Comparison of ENCODE assay signal across 1 cellular context in the genomic region with DNA sequence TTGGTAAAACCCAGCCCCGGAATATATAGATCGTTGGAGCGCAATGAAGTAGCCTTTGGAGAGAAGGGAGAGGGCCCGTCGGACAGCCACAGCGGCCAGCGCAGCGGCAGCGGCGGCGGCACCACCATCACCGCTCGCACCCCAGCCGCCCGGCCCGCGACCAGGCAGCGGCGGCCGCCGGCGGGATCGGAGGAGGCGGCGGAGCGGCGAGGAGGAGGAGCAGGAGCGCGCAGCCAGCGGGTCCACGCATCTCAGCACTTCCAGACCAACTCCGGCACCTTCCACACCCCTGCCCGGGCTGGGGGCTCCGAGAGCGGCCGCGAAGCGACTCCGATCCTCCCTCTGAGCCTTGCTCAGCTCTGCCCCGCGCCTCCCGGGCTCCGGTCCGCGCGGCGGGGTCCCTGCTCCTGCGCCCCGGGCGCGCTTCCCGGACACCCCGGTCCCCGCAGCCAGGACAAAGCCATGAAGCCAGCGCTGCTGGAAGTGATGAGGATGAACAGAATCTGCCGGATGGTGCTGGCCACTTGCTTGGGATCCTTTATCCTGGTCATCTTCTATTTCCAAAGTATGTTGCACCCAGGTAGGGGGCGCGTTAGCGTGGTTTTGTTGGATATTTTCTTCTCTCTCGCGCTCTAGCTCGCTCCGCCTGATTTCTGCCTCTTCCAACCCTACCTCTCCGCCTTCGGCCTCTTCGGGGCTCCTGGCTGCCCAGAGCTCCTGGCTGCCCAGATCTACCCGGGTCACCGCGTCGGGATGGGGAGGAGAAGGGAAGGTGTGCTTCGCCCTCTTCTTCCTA.
A peak's percentile ranks its signal among the peaks of the same experiment; 100 is the strongest.
TF ChIP-seq lines count a peak whose summit lies in the region.

No MANE protein-coding gene starts in this region.

TF ChIP-seq in HEK293, 187 proteins besides CTCF, POLR2A, EP300 and RAD21 (continued from another document):
- TF ChIP-seq, protein P1, sequence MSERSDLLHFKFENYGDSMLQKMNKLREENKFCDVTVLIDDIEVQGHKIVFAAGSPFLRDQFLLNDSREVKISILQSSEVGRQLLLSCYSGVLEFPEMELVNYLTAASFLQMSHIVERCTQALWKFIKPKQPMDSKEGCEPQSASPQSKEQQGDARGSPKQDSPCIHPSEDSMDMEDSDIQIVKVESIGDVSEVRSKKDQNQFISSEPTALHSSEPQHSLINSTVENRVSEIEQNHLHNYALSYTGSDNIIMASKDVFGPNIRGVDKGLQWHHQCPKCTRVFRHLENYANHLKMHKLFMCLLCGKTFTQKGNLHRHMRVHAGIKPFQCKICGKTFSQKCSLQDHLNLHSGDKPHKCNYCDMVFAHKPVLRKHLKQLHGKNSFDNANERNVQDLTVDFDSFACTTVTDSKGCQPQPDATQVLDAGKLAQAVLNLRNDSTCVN (tag by site-specific recombination; optimal IDR thresholded peaks at IDR 0.05): peak; percentile 94
- TF ChIP-seq, protein P2, sequence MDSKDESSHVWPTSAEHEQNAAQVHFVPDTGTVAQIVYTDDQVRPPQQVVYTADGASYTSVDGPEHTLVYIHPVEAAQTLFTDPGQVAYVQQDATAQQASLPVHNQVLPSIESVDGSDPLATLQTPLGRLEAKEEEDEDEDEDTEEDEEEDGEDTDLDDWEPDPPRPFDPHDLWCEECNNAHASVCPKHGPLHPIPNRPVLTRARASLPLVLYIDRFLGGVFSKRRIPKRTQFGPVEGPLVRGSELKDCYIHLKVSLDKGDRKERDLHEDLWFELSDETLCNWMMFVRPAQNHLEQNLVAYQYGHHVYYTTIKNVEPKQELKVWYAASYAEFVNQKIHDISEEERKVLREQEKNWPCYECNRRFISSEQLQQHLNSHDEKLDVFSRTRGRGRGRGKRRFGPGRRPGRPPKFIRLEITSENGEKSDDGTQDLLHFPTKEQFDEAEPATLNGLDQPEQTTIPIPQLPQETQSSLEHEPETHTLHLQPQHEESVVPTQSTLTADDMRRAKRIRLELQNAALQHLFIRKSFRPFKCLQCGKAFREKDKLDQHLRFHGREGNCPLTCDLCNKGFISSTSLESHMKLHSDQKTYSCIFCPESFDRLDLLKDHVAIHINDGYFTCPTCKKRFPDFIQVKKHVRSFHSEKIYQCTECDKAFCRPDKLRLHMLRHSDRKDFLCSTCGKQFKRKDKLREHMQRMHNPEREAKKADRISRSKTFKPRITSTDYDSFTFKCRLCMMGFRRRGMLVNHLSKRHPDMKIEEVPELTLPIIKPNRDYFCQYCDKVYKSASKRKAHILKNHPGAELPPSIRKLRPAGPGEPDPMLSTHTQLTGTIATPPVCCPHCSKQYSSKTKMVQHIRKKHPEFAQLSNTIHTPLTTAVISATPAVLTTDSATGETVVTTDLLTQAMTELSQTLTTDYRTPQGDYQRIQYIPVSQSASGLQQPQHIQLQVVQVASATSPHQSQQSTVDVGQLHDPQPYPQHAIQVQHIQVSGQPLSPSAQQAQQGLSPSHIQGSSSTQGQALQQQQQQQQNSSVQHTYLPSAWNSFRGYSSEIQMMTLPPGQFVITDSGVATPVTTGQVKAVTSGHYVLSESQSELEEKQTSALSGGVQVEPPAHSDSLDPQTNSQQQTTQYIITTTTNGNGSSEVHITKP (tag by site-specific recombination; IDR thresholded peaks at IDR 0.05): peak; percentile 60
- TF ChIP-seq ZNF529 (tag by site-specific recombination; IDR thresholded peaks at IDR 0.05; ENCODE audit: insufficient replicate concordance) (no peak), ZNF677 (tag by site-specific recombination; IDR thresholded peaks at IDR 0.05) (no peak), ZFP37 (tag by site-specific recombination; IDR thresholded peaks at IDR 0.05) (peak; percentile 31; the same call in 1 of the 2 replicates), ZNF660 (tag by site-specific recombination; IDR thresholded peaks at IDR 0.05) (no peak), ZNF324 (tag by site-specific recombination; IDR thresholded peaks at IDR 0.05) (no peak; the same call in 1 of the 2 replicates), ZXDB (tag by site-specific recombination; IDR thresholded peaks at IDR 0.05) (0 out of 2 replicates have a peak, but pooled peaks have one; percentile 16), ZNF843 (tag by site-specific recombination; IDR thresholded peaks at IDR 0.05) (0 out of 2 replicates have a peak, but pooled peaks have one; percentile 2), ZNF530 (tag by site-specific recombination; IDR thresholded peaks at IDR 0.05; ENCODE audit: low read depth) (no peak), ZNF112 (tag by site-specific recombination; IDR thresholded peaks at IDR 0.05) (no peak), TRIM28 (IDR thresholded peaks at IDR 0.05; ENCODE audit: borderline replicate concordance, low read length) (no peak), ZNF514 (tag by site-specific recombination; IDR thresholded peaks at IDR 0.05) (no peak), ZNF366 (tag by site-specific recombination; conservative IDR thresholded peaks at IDR 0.05) (peak; percentile 85), ZNF600 (tag by site-specific recombination; IDR thresholded peaks at IDR 0.05) (peak; percentile 80), ZNF2 (tag by site-specific recombination; IDR thresholded peaks at IDR 0.05) (peak; percentile 72; the same call in 1 of the 2 replicates), ZNF747 (tag by site-specific recombination; IDR thresholded peaks at IDR 0.05) (no peak), ZNF146 (tag by site-specific recombination; IDR thresholded peaks at IDR 0.05) (peak; percentile 49), ZSCAN30 (tag by site-specific recombination; IDR thresholded peaks at IDR 0.05) (no peak)
- TF ChIP-seq, protein P3, sequence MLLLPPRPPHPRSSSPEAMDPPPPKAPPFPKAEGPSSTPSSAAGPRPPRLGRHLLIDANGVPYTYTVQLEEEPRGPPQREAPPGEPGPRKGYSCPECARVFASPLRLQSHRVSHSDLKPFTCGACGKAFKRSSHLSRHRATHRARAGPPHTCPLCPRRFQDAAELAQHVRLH (tag by site-specific recombination; IDR thresholded peaks at IDR 0.05): 0 out of 2 replicates have a peak, but pooled peaks have one; percentile 42
- TF ChIP-seq, protein P4, sequence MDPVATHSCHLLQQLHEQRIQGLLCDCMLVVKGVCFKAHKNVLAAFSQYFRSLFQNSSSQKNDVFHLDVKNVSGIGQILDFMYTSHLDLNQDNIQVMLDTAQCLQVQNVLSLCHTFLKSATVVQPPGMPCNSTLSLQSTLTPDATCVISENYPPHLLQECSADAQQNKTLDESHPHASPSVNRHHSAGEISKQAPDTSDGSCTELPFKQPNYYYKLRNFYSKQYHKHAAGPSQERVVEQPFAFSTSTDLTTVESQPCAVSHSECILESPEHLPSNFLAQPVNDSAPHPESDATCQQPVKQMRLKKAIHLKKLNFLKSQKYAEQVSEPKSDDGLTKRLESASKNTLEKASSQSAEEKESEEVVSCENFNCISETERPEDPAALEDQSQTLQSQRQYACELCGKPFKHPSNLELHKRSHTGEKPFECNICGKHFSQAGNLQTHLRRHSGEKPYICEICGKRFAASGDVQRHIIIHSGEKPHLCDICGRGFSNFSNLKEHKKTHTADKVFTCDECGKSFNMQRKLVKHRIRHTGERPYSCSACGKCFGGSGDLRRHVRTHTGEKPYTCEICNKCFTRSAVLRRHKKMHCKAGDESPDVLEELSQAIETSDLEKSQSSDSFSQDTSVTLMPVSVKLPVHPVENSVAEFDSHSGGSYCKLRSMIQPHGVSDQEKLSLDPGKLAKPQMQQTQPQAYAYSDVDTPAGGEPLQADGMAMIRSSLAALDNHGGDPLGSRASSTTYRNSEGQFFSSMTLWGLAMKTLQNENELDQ (tag by site-specific recombination; IDR thresholded peaks at IDR 0.05; ENCODE audit: low read depth): no peak
- TF ChIP-seq, protein P5, sequence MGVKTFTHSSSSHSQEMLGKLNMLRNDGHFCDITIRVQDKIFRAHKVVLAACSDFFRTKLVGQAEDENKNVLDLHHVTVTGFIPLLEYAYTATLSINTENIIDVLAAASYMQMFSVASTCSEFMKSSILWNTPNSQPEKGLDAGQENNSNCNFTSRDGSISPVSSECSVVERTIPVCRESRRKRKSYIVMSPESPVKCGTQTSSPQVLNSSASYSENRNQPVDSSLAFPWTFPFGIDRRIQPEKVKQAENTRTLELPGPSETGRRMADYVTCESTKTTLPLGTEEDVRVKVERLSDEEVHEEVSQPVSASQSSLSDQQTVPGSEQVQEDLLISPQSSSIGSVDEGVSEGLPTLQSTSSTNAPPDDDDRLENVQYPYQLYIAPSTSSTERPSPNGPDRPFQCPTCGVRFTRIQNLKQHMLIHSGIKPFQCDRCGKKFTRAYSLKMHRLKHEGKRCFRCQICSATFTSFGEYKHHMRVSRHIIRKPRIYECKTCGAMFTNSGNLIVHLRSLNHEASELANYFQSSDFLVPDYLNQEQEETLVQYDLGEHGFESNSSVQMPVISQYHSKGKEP (tag by site-specific recombination; IDR thresholded peaks at IDR 0.05): 0 out of 2 replicates have a peak, but pooled peaks have one; percentile 78
- TF ChIP-seq, protein P6, sequence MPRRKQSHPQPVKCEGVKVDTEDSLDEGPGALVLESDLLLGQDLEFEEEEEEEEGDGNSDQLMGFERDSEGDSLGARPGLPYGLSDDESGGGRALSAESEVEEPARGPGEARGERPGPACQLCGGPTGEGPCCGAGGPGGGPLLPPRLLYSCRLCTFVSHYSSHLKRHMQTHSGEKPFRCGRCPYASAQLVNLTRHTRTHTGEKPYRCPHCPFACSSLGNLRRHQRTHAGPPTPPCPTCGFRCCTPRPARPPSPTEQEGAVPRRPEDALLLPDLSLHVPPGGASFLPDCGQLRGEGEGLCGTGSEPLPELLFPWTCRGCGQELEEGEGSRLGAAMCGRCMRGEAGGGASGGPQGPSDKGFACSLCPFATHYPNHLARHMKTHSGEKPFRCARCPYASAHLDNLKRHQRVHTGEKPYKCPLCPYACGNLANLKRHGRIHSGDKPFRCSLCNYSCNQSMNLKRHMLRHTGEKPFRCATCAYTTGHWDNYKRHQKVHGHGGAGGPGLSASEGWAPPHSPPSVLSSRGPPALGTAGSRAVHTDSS (tag by site-specific recombination; IDR thresholded peaks at IDR 0.05): peak; percentile 59
